ENCODE assay signal across 11 cellular contexts in genomic region chr4:108117473-108118182, GRCh38. TPM values are rescaled to one million over a fixed set of nuclear protein-coding genes. Genes with fewer than 3 reads are reported as not detected.
DNase-seq lines count a peak whose midpoint lies in the region; ATAC-seq and TF ChIP-seq lines count a peak whose summit lies in the region.
"Had no signal": no experiment of that assay in that cellular context is flagged by ENCODE, and none has a peak within 500 bp of the region (broad histone marks: within the 10 kb centered on the region; RNA-seq: fewer than 3 reads in every experiment).

No MANE protein-coding gene starts in this region.

- H2BK12ac ChIP-seq in H9 (ENCODE audit: insufficient read length, low read depth, low read length): no peak overlapping the region

- peaks cover 83 to 97% (median 90%) of the 10 kb centered on the region in 4 donors for H3K4me1 Mint-ChIP-seq in CD4-positive, alpha-beta memory T cell
- H3K4me1 Mint-ChIP-seq in H9: peaks cover 24 to 39% of the 10 kb centered on the region in 2 experiments
- peaks cover 91% of the 10 kb centered on the region for H3K4me1 Mint-ChIP-seq in activated CD8-positive, alpha-beta T cell treated with anti-CD3 and anti-CD28 coated beads, Interleukin-2, amount 10 ng/mL, durations not matched to agents 7 days and 5 days (ENCODE audit: low read depth)

- H3K27ac Mint-ChIP-seq in CD4-positive, alpha-beta memory T cell: peak overlapping the region; percentile 79 to 94 (median 87)
- H3K27ac Mint-ChIP-seq in H9: peak overlapping the region in 1 of 3 experiments; percentile 22; a peak in 1 of 7 replicates
- peak overlapping the region; percentile 84 for H3K27ac Mint-ChIP-seq in activated CD8-positive, alpha-beta T cell treated with anti-CD3 and anti-CD28 coated beads, Interleukin-2, amount 10 ng/mL, durations not matched to agents 7 days and 5 days

- no peak overlapping the region for H3K14ac ChIP-seq in H9 (ENCODE audit: insufficient read depth, low read length)

- H3K9me3 ChIP-seq in CD4-positive, alpha-beta memory T cell (ENCODE audit: control insufficient read depth in 1 of 2, low read length in 2 of 2): no peaks in the 10 kb centered on the region
- no peaks in the 10 kb centered on the region for H3K9me3 ChIP-seq in H9 (ENCODE audit: control insufficient read depth, low read depth, low read length)

- no CpG with 5 or more reads among the region's 7 CpGs for WGBS in H9 (ENCODE audit: extremely low coverage, insufficient read length, low lambda C conversion rate)

- H3K23ac ChIP-seq in H9 (ENCODE audit: insufficient read length, low read depth, low read length): no peak overlapping the region

- H3K4me1 ChIP-seq in CD4-positive, alpha-beta memory T cell (ENCODE audit: insufficient read depth, low read length): peaks cover 100% of the 10 kb centered on the region
- peaks cover 3% of the 10 kb centered on the region; the same call in 1 of the 2 replicates for H3K4me1 ChIP-seq in H9 (ENCODE audit: insufficient read depth, low read length)

- H3K79me1 ChIP-seq in H9 (ENCODE audit: insufficient read depth, low read depth, low read length, poor library complexity, severe bottlenecking): no peaks in the 10 kb centered on the region

- TF ChIP-seq CTCF in H9 (conservative IDR thresholded peaks at IDR 0.05) (no peak), kidney epithelial cell (IDR thresholded peaks at IDR 0.05; ENCODE audit: insufficient read depth, low read length, poor library complexity, severe bottlenecking) (no peak)

- no peak overlapping the region for H4K5ac ChIP-seq in H9 (ENCODE audit: insufficient read length, low read depth, low read length)

- no peaks in the 10 kb centered on the region for H4K20me1 ChIP-seq in H9 (ENCODE audit: control insufficient read depth, insufficient read depth, insufficient read length)

- CTCF ChIA-PET in CD4-positive, alpha-beta memory T cell (lab: Charles Lee; ENCODE audit: partially characterized antibody): interaction anchor here (1.0 to 13.1 kb wide), 4 partner anchors 10 to 67 kb away, joined by 3 to 64 read pairs (median 6); no protein-coding TSS in a partner anchor
- CTCF ChIA-PET in activated CD8-positive, alpha-beta T cell treated with anti-CD3 and anti-CD28 coated beads, Interleukin-2, amount 10 ng/mL, durations not matched to agents 7 days and 5 days (lab: Charles Lee): interaction anchor here (1.0 to 3.3 kb wide), 9 partner anchors 9 to 455 kb away, joined by 3 to 20 read pairs (median 4); no protein-coding TSS in a partner anchor

- H4K8ac ChIP-seq in H9 (replicated peaks; ENCODE audit: insufficient read length, low read depth, low read length): no peak overlapping the region

- peaks cover 4 to 29% of the 10 kb centered on the region in 2 donors for H3K36me3 Mint-ChIP-seq in CD4-positive, alpha-beta memory T cell
- no peaks in the 10 kb centered on the region for H3K36me3 Mint-ChIP-seq in H9 (ENCODE audit: insufficient read depth in 1 of 3, low read depth in 3 of 3)
- peaks cover 61% of the 10 kb centered on the region for H3K36me3 Mint-ChIP-seq in activated CD8-positive, alpha-beta T cell treated with anti-CD3 and anti-CD28 coated beads, Interleukin-2, amount 10 ng/mL, durations not matched to agents 7 days and 5 days (ENCODE audit: low read depth)

- H2BK20ac ChIP-seq in H9 (ENCODE audit: low read depth, low read length, poor library complexity, severe bottlenecking): no peak overlapping the region

- no peaks in the 10 kb centered on the region for H3K27me3 Mint-ChIP-seq in CD4-positive, alpha-beta memory T cell
- H3K27me3 Mint-ChIP-seq in H9 (ENCODE audit: low read depth): no peaks in the 10 kb centered on the region; the same call in 1 of the 2 replicates
- no peaks in the 10 kb centered on the region for H3K27me3 Mint-ChIP-seq in activated CD8-positive, alpha-beta T cell treated with anti-CD3 and anti-CD28 coated beads, Interleukin-2, amount 10 ng/mL, durations not matched to agents 7 days and 5 days (ENCODE audit: low read depth)

- H3K9me3 Mint-ChIP-seq in CD4-positive, alpha-beta memory T cell: peaks cover 0 to 3% (median 0%) of the 10 kb centered on the region in 8 donors
- no peaks in the 10 kb centered on the region for H3K9me3 Mint-ChIP-seq in H9
- no peaks in the 10 kb centered on the region for H3K9me3 Mint-ChIP-seq in activated CD8-positive, alpha-beta T cell treated with anti-CD3 and anti-CD28 coated beads, Interleukin-2, amount 10 ng/mL, durations not matched to agents 7 days and 5 days (ENCODE audit: insufficient read depth)

- intact Hi-C loops in CD4-positive, alpha-beta memory T cell (cut with micrococcal nuclease): loop anchor here (2.0 to 5.0 kb wide), 2 partner anchors 21 to 35 kb away; no protein-coding TSS in a partner anchor

- no peak overlapping the region for H2AFZ ChIP-seq in H9 (ENCODE audit: low read length)

- POLR2A ChIA-PET in CD4-positive, alpha-beta memory T cell (lab: Charles Lee; ENCODE audit: partially characterized antibody): interaction anchor here (0.7 to 23.2 kb wide), 8 partner anchors 9 to 254 kb away, joined by 3 to 460 read pairs (median 10); partner anchors contain the start of gene LEF1
- POLR2A ChIA-PET in activated CD8-positive, alpha-beta T cell treated with anti-CD3 and anti-CD28 coated beads, Interleukin-2, amount 10 ng/mL, durations not matched to agents 7 days and 5 days (lab: Charles Lee): interaction anchor here (1.0 to 4.0 kb wide), 5 partner anchors 10 to 51 kb away, joined by 3 to 28 read pairs (median 6); partner anchors contain the start of gene LEF1

- no peak overlapping the region for H3K18ac ChIP-seq in H9 (ENCODE audit: insufficient read length, low read depth, low read length)

- no peak overlapping the region for H2AK5ac ChIP-seq in H9 (ENCODE audit: insufficient read length, low read length)

- H4K91ac ChIP-seq in H9 (ENCODE audit: insufficient read length, low read depth, low read length): no peak overlapping the region

- no peak for ATAC-seq in activated CD8-positive, alpha-beta T cell treated with anti-CD3 and anti-CD28 coated beads, Interleukin-2, amount 10 ng/mL, durations not matched to agents 7 days and 5 days
- ATAC-seq in HG03108 (IDR thresholded peaks at IDR 0.05; ENCODE audit: unreplicated experiment): no peak
- ATAC-seq: sciatic nerve had no signal

- DNase-seq in CD4-positive, alpha-beta memory T cell: no peak
- DNase-seq in H9: peak; percentile 73
- no peak for DNase-seq in activated CD8-positive, alpha-beta T cell treated with anti-CD3 and anti-CD28 coated beads, Interleukin-2, amount 10 ng/mL, durations not matched to agents 7 days and 5 days
- DNase-seq in kidney epithelial cell (ENCODE audit: low read depth): peak; percentile 14
- DNase-seq in Ammon's horn (ENCODE audit: low spot score): no peak
- DNase-seq in NCI-H128 (lab: John Stamatoyannopoulos, UW; ENCODE audit: unreplicated experiment): no peak
- no peak for DNase-seq in NCI-H1105 treated with DMSO at 0.1 percent for 48 hours (lab: John Stamatoyannopoulos, UW)
- DNase-seq: midbrain had no signal

- no peak overlapping the region for H2BK15ac ChIP-seq in H9 (ENCODE audit: low read depth, low read length)

- H3K27me3 ChIP-seq in CD4-positive, alpha-beta memory T cell (ENCODE audit: insufficient read depth, low read length): no peaks in the 10 kb centered on the region
- no peaks in the 10 kb centered on the region for H3K27me3 ChIP-seq in H9 (ENCODE audit: insufficient read depth, low read length)
- H3K27me3 ChIP-seq in kidney epithelial cell (ENCODE audit: control insufficient read depth, insufficient read depth, low read length): no peaks in the 10 kb centered on the region

- peak overlapping the region; percentile 47 for H3K27ac ChIP-seq in CD4-positive, alpha-beta memory T cell (ENCODE audit: low read depth, low read length)
- no peak overlapping the region for H3K27ac ChIP-seq in H9 (ENCODE audit: insufficient read length, low read depth, low read length)

- no peak overlapping the region for H3K4ac ChIP-seq in H9 (ENCODE audit: low read depth, low read length)

- H3K4me3 ChIP-seq in CD4-positive, alpha-beta memory T cell (ENCODE audit: low read length in 2 of 2): no peak overlapping the region
- no peak overlapping the region for H3K4me3 ChIP-seq in kidney epithelial cell (ENCODE audit: low read depth, low read length)

- no peak overlapping the region for H3K4me2 ChIP-seq in H9 (ENCODE audit: insufficient read depth, insufficient read length, low read length)

- H3T11ph ChIP-seq in H9 (ENCODE audit: low read length): no peak overlapping the region

- no peaks in the 10 kb centered on the region for H3K79me2 ChIP-seq in H9 (ENCODE audit: insufficient read depth, low read length)

- no peaks in the 10 kb centered on the region for H3K36me3 ChIP-seq in CD4-positive, alpha-beta memory T cell (ENCODE audit: insufficient read depth, low read length)
- H3K36me3 ChIP-seq in kidney epithelial cell (ENCODE audit: control insufficient read depth, insufficient read depth, low read length): no peaks in the 10 kb centered on the region

- no peak overlapping the region for H2BK5ac ChIP-seq in H9 (ENCODE audit: insufficient read length, low read length)

- no peak overlapping the region for H3K9ac ChIP-seq in H9 (ENCODE audit: extremely low read depth, insufficient read length, low read length)

- no peak overlapping the region for H2BK120ac ChIP-seq in H9 (ENCODE audit: low read depth, low read length, poor library complexity, severe bottlenecking)

- H3K56ac ChIP-seq in H9 (ENCODE audit: insufficient read length, low read depth, low read length): no peak overlapping the region

- H3K4me3 Mint-ChIP-seq in CD4-positive, alpha-beta memory T cell: peak overlapping the region; percentile 60 to 80 (median 76)
- peak overlapping the region in 1 of 2 experiments; percentile 48; a peak in 1 of 5 replicates for H3K4me3 Mint-ChIP-seq in H9
- peak overlapping the region; percentile 63 for H3K4me3 Mint-ChIP-seq in activated CD8-positive, alpha-beta T cell treated with anti-CD3 and anti-CD28 coated beads, Interleukin-2, amount 10 ng/mL, durations not matched to agents 7 days and 5 days

- H3K23me2 ChIP-seq in H9 (ENCODE audit: insufficient read length, low read depth, low read length, poor library complexity, severe bottlenecking): no peaks in the 10 kb centered on the region

RNA-seq across cellular contexts. Expression of gene LEF1, which starts 51.1 kb away (rescaled TPM):
- total RNA-seq in CD4-positive, alpha-beta memory T cell: 100 to 1,000 TPM; 363 to 382 TPM
- 100 to 1,000 TPM; 307 to 399 TPM for polyA plus RNA-seq in CD4-positive, alpha-beta memory T cell
- total RNA-seq in H9 (2021): 2.5 and 3.4 TPM in 2 replicates
- total RNA-seq in activated CD8-positive, alpha-beta T cell treated with anti-CD3 and anti-CD28 coated beads, Interleukin-2, amount 10 ng/mL, durations not matched to agents 7 days and 5 days: 100 to 1,000 TPM; 205 to 246 TPM
- total RNA-seq in kidney epithelial cell: 9.1 and 13.2 TPM in 2 replicates
- total RNA-seq: G401 had no signal

Comparison
In these comparisons a context has a peak if more than half of its experiments do, and no peak if none do; other contexts are left out.
1. DNase-seq: peak in H9 (single experiment) and kidney epithelial cell (single experiment); none in CD4-positive, alpha-beta memory T cell (0 of 5), activated CD8-positive, alpha-beta T cell treated with anti-CD3 and anti-CD28 coated beads, Interleukin-2, amount 10 ng/mL, durations not matched to agents 7 days and 5 days (single experiment), Ammon's horn (single experiment), NCI-H128 (single experiment) and NCI-H1105 treated with DMSO at 0.1 percent for 48 hours (single experiment).
2. RNA of gene LEF1, which starts 51.1 kb away (total RNA-seq): 363 to 382 TPM in CD4-positive, alpha-beta memory T cell and 205 to 246 TPM in activated CD8-positive, alpha-beta T cell treated with anti-CD3 and anti-CD28 coated beads, Interleukin-2, amount 10 ng/mL, durations not matched to agents 7 days and 5 days; 9.1 to 13.2 TPM in kidney epithelial cell and 2.5 to 3.4 TPM in H9; every median in the first group is over 10 times any median in the second.